ENCODE assay signal across 7 cellular contexts in genomic region chr15:48883699-48884098, GRCh38.
"Had no signal": no experiment of that assay in that cellular context is flagged by ENCODE, and none has a peak within 500 bp of the region (broad histone marks: within the 10 kb centered on the region; RNA-seq: fewer than 3 reads in every experiment).

No MANE protein-coding gene starts in this region.

- H3K27ac Mint-ChIP-seq: IgD-negative memory B cell had no signal

- DNase-seq: IMR-90, KBM-7, KG1 had no signal

- H3K27ac ChIP-seq: HL-60 had no signal

- H3K4me3 Mint-ChIP-seq: IgD-negative memory B cell had no signal

- FAIRE-seq: HepG2, HTR-8/SVneo had no signal

- ATAC-seq: HepG2 had no signal

- H3K9me3 Mint-ChIP-seq: IgD-negative memory B cell had no signal
